In genomic region chr20:48695255-48695654, GRCh38 we compare ENCODE assay signal across 1 cellular context.
TF ChIP-seq lines count a peak whose summit lies in the region.

No MANE protein-coding gene starts in this region.

TF ChIP-seq in IMR-90, 13 proteins besides CTCF, POLR2A, EP300 and RAD21:
- TF ChIP-seq FOS (IDR thresholded peaks at IDR 0.05; ENCODE audit: low read depth, low read length) (no peak), BHLHE40 (IDR thresholded peaks at IDR 0.05; ENCODE audit: low read depth, low read length) (peak; percentile 51; the same call in 1 of the 2 replicates)
